ENCODE assay signal across 9 cellular contexts in genomic region chr1:111399792-111400610, GRCh38. TPM values are rescaled to one million over a fixed set of nuclear protein-coding genes. Genes with fewer than 3 reads are reported as not detected.
DNase-seq lines count a peak whose midpoint lies in the region; ATAC-seq, FAIRE-seq and TF ChIP-seq lines count a peak whose summit lies in the region.
"Had no signal": no experiment of that assay in that cellular context is flagged by ENCODE, and none has a peak within 500 bp of the region (broad histone marks: within the 10 kb centered on the region; RNA-seq: fewer than 3 reads in every experiment).

No MANE protein-coding gene starts in this region.

- intact Hi-C loops in kidney (cut with DNase I) = loop anchor here (10.0 kb wide), 1 partner anchor 175 kb away; the partner anchor contains the start of gene CHI3L2

- H3K9ac ChIP-seq in kidney (ENCODE audit: low read length in 2 of 2) = no peak overlapping the region
- H3K9ac ChIP-seq: BLaER1 had no signal

- H3K27me3 ChIP-seq in Peyer's patch = no peaks in the 10 kb centered on the region
- H3K27me3 ChIP-seq: BLaER1 had no signal

- peak; percentile 73 for DNase-seq in DMS 273 (lab: John Stamatoyannopoulos, UW; ENCODE audit: unreplicated experiment)
- no peak for DNase-seq in DMS 273 treated with DMSO at 0.1 percent for 48 hours (lab: John Stamatoyannopoulos, UW)
- DNase-seq in HS-5 (ENCODE audit: low read depth) = peak; percentile 22
- DNase-seq in Peyer's patch = peak in 2 of 3 donors; percentile 67 to 80
- peak; percentile 26 for DNase-seq in astrocyte of the cerebellum (ENCODE audit: low read depth)
- DNase-seq in kidney = no peak
- peak; percentile 15 for DNase-seq in stimulated activated CD8-positive, alpha-beta memory T cell treated with anti-CD3 and anti-CD28 coated beads, Interleukin-15, amount 100 ng/mL, for 24 hours (ENCODE audit: low read depth)

- peak; percentile 42 for FAIRE-seq in kidney (lab: Jason Lieb, UNC)

- no peak for ATAC-seq in HG02981 (IDR thresholded peaks at IDR 0.05; ENCODE audit: unreplicated experiment)

- H3K27ac ChIP-seq in Peyer's patch (no peak overlapping the region), kidney (ENCODE audit: low read depth in 2 of 2, low read length in 2 of 2) (no peak overlapping the region)
- H3K27ac ChIP-seq: BLaER1 had no signal

- H3K4me3 ChIP-seq in Peyer's patch (no peak overlapping the region), astrocyte of the cerebellum (ENCODE audit: low read depth, low read length) (no peak overlapping the region), kidney (ENCODE audit: low read length in 2 of 2) (no peak overlapping the region)
- H3K4me3 ChIP-seq: BLaER1 had no signal

- in situ Hi-C loops in astrocyte of the cerebellum (cut with HindIII; ENCODE audit: low sequenced_read_pairs) = no loop called here

- no peak for TF ChIP-seq POLR2A in Peyer's patch (IDR thresholded peaks at IDR 0.05)

- TF ChIP-seq CTCF in Peyer's patch (IDR thresholded peaks at IDR 0.05) (peak; percentile 51 to 88 (median 74)), astrocyte of the cerebellum (IDR thresholded peaks at IDR 0.05; ENCODE audit: low read depth, low read length, missing control alignments) (peak; percentile 62), kidney (IDR thresholded peaks at IDR 0.05; ENCODE audit: borderline replicate concordance, extremely low read depth, insufficient read depth) (peak; percentile 54)

- H3K9me3 ChIP-seq in Peyer's patch = no peaks in the 10 kb centered on the region
- H3K9me3 ChIP-seq in kidney (ENCODE audit: control insufficient read depth in 1 of 2, low read length in 2 of 2) = no peaks in the 10 kb centered on the region

- H3K36me3 ChIP-seq in Peyer's patch (no peaks in the 10 kb centered on the region), kidney (ENCODE audit: control insufficient read depth in 1 of 2, insufficient read depth in 2 of 2, low read length in 2 of 2) (no peaks in the 10 kb centered on the region)
- H3K36me3 ChIP-seq: BLaER1 had no signal

- H3K4me1 ChIP-seq in Peyer's patch (peaks cover 0 to 3% (median 0%) of the 10 kb centered on the region in 4 donors), kidney (ENCODE audit: control insufficient read depth in 1 of 2, insufficient read depth in 1 of 2, low read depth in 1 of 2, low read length in 2 of 2) (no peaks in the 10 kb centered on the region)
- H3K4me1 ChIP-seq: BLaER1 had no signal

RNA-seq across cellular contexts. Expression of gene OVGP1, which starts 27.5 kb away (rescaled TPM):
- total RNA-seq in Peyer's patch (10 to 100 TPM in 2 of 4 donors, 1 to 10 TPM in 2; 3.5 to 13.0 (median 8.5) TPM), kidney (3.4 TPM)
- polyA plus RNA-seq in kidney (ENCODE audit: insufficient read depth, low read depth, low replicate concordance) = 2.6 TPM

RNA-seq across cellular contexts. Expression of gene WDR77, which starts 49.1 kb away (rescaled TPM):
- total RNA-seq in Peyer's patch (10 to 100 TPM; 19.0 to 33.0 (median 26.4) TPM), kidney (26.5 TPM)
- polyA plus RNA-seq in kidney (ENCODE audit: insufficient read depth, low read depth, low replicate concordance) = 28.2 TPM

RNA-seq across cellular contexts. Expression of gene ATP5PB, which starts 49.3 kb away (rescaled TPM):
- 100 to 1,000 TPM in 3 of 4 donors, 10 to 100 TPM in 1; 86.6 to 271 (median 136) TPM for total RNA-seq in Peyer's patch
- total RNA-seq in kidney = 207 TPM
- polyA plus RNA-seq in kidney (ENCODE audit: insufficient read depth, low read depth, low replicate concordance) = 791 TPM

Comparison
In these comparisons a context has a peak if more than half of its experiments do, and no peak if none do; other contexts are left out.
1. DNase-seq: peak in DMS 273 (single experiment), HS-5 (single experiment), Peyer's patch (2 of 3), astrocyte of the cerebellum (single experiment) and stimulated activated CD8-positive, alpha-beta memory T cell treated with anti-CD3 and anti-CD28 coated beads, Interleukin-15, amount 100 ng/mL, for 24 hours (single experiment); none in DMS 273 treated with DMSO at 0.1 percent for 48 hours (single experiment) and kidney (single experiment).
2. Peak in every context shown above with its lines, with median percentiles within 50 percentile points of each other: CTCF ChIP-seq.